1 cellular context compared by ENCODE assay signal in the genomic region with DNA sequence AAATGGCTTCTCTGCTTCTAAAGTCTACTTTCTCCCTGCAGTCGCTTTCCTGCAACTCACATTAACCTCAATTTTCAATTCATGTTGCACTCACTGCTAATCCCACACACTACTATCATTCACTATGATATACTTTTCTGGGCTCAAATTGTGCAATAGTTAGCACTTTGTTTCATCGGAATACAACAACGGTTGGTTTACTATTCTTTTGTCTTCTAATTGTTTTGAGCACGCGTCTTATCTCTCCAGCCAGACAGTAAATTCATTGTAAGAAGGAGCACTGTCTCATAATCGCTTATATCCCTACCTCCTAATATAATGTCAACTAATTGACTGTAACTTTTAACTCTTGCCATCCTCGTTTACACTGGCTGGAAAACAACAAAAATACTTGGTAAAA.
TF ChIP-seq lines count a peak whose summit lies in the region.

No MANE protein-coding gene starts in this region.

TF ChIP-seq in K562, 482 proteins besides CTCF, POLR2A, EP300 and RAD21 (continued from another document and continues in another):
- TF ChIP-seq, protein P1, sequence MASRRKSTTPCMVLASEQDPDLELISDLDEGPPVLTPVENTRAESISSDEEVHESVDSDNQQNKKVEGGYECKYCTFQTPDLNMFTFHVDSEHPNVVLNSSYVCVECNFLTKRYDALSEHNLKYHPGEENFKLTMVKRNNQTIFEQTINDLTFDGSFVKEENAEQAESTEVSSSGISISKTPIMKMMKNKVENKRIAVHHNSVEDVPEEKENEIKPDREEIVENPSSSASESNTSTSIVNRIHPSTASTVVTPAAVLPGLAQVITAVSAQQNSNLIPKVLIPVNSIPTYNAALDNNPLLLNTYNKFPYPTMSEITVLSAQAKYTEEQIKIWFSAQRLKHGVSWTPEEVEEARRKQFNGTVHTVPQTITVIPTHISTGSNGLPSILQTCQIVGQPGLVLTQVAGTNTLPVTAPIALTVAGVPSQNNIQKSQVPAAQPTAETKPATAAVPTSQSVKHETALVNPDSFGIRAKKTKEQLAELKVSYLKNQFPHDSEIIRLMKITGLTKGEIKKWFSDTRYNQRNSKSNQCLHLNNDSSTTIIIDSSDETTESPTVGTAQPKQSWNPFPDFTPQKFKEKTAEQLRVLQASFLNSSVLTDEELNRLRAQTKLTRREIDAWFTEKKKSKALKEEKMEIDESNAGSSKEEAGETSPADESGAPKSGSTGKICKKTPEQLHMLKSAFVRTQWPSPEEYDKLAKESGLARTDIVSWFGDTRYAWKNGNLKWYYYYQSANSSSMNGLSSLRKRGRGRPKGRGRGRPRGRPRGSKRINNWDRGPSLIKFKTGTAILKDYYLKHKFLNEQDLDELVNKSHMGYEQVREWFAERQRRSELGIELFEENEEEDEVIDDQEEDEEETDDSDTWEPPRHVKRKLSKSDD (conservative IDR thresholded peaks at IDR 0.05; ENCODE audit: low read length), result no peak
- TF ChIP-seq, protein P2, sequence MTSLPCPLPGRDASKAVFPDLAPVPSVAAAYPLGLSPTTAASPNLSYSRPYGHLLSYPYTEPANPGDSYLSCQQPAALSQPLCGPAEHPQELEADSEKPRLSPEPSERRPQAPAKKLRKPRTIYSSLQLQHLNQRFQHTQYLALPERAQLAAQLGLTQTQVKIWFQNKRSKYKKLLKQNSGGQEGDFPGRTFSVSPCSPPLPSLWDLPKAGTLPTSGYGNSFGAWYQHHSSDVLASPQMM (CRISPR knock-in tag; IDR thresholded peaks at IDR 0.05), result no peak
- TF ChIP-seq, protein P3, sequence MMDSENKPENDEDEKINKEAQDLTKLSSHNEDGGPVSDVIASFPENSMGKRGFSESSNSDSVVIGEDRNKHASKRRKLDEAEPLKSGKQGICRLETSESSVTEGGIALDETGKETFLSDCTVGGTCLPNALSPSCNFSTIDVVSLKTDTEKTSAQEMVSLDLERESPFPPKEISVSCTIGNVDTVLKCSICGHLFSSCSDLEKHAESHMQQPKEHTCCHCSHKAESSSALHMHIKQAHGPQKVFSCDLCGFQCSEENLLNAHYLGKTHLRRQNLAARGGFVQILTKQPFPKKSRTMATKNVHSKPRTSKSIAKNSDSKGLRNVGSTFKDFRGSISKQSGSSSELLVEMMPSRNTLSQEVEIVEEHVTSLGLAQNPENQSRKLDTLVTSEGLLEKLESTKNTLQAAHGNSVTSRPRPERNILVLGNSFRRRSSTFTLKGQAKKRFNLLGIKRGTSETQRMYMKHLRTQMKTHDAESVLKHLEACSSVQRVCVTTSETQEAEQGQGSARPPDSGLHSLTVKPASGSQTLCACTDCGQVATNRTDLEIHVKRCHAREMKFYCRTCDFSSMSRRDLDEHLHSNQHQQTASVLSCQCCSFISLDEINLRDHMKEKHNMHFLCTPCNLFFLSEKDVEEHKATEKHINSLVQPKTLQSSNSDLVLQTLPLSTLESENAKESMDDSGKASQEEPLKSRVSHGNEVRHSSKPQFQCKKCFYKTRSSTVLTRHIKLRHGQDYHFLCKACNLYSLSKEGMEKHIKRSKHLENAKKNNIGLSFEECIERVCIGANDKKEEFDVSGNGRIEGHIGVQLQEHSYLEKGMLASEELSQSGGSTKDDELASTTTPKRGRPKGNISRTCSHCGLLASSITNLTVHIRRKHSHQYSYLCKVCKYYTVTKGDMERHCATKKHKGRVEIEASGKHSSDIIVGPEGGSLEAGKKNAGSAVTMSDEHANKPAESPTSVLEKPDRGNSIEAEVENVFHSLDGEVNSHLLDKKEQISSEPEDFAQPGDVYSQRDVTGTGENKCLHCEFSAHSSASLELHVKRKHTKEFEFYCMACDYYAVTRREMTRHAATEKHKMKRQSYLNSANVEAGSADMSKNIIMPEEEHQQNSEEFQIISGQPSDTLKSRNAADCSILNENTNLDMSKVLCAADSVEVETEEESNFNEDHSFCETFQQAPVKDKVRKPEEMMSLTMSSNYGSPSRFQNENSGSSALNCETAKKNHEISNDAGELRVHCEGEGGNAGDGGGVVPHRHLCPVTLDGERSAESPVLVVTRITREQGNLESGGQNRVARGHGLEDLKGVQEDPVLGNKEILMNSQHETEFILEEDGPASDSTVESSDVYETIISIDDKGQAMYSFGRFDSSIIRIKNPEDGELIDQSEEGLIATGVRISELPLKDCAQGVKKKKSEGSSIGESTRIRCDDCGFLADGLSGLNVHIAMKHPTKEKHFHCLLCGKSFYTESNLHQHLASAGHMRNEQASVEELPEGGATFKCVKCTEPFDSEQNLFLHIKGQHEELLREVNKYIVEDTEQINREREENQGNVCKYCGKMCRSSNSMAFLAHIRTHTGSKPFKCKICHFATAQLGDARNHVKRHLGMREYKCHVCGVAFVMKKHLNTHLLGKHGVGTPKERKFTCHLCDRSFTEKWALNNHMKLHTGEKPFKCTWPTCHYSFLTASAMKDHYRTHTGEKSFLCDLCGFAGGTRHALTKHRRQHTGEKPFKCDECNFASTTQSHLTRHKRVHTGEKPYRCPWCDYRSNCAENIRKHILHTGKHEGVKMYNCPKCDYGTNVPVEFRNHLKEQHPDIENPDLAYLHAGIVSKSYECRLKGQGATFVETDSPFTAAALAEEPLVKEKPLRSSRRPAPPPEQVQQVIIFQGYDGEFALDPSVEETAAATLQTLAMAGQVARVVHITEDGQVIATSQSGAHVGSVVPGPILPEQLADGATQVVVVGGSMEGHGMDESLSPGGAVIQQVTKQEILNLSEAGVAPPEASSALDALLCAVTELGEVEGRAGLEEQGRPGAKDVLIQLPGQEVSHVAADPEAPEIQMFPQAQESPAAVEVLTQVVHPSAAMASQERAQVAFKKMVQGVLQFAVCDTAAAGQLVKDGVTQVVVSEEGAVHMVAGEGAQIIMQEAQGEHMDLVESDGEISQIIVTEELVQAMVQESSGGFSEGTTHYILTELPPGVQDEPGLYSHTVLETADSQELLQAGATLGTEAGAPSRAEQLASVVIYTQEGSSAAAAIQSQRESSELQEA (IDR thresholded peaks at IDR 0.05; ENCODE audit: low read depth), result no peak
- TF ChIP-seq ZNF41 (CRISPR knock-in tag; conservative IDR thresholded peaks at IDR 0.05) (no peak), ILF3 (IDR thresholded peaks at IDR 0.05; ENCODE audit: borderline replicate concordance) (no peak), TBL1XR1 (IDR thresholded peaks at IDR 0.05; ENCODE audit: low read length in 2 of 2) (0 out of 4 replicates have a peak, but pooled peaks of 1 of the 2 experiments have one; percentile 12), HNRNPLL (IDR thresholded peaks at IDR 0.05; ENCODE audit: low read depth, low read length, poor library complexity, severe bottlenecking) (no peak), PHB (CRISPR knock-in tag; IDR thresholded peaks at IDR 0.05) (no peak), CHD1 (IDR thresholded peaks at IDR 0.05; ENCODE audit: low read length) (no peak), CC2D1A (IDR thresholded peaks at IDR 0.05) (no peak), ZFP1 (CRISPR knock-in tag; IDR thresholded peaks at IDR 0.05) (no peak), ZNF766 (CRISPR knock-in tag; conservative IDR thresholded peaks at IDR 0.05) (0 out of 2 replicates have a peak, but pooled peaks have one; percentile 30), KLF10 (CRISPR knock-in tag; IDR thresholded peaks at IDR 0.05) (no peak), CXXC5 (CRISPR knock-in tag; IDR thresholded peaks at IDR 0.05) (peak; percentile 78), NELFE (IDR thresholded peaks at IDR 0.05; ENCODE audit: insufficient read depth, insufficient read length) (no peak), OTX1 (CRISPR knock-in tag; IDR thresholded peaks at IDR 0.05) (0 out of 2 replicates have a peak, but pooled peaks have one; percentile 32), HMGN3 (IDR thresholded peaks at IDR 0.05; ENCODE audit: borderline replicate concordance, extremely low read depth, insufficient read length, low read depth, low read length) (no peak), TARDBP (IDR thresholded peaks at IDR 0.05) (no peak), POLR2AphosphoS5 (IDR thresholded peaks at IDR 0.05; ENCODE audit: control insufficient read depth, insufficient read depth, low read depth, low read length) (no peak)
- TF ChIP-seq, protein P4, sequence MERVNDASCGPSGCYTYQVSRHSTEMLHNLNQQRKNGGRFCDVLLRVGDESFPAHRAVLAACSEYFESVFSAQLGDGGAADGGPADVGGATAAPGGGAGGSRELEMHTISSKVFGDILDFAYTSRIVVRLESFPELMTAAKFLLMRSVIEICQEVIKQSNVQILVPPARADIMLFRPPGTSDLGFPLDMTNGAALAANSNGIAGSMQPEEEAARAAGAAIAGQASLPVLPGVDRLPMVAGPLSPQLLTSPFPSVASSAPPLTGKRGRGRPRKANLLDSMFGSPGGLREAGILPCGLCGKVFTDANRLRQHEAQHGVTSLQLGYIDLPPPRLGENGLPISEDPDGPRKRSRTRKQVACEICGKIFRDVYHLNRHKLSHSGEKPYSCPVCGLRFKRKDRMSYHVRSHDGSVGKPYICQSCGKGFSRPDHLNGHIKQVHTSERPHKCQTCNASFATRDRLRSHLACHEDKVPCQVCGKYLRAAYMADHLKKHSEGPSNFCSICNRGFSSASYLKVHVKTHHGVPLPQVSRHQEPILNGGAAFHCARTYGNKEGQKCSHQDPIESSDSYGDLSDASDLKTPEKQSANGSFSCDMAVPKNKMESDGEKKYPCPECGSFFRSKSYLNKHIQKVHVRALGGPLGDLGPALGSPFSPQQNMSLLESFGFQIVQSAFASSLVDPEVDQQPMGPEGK (CRISPR knock-in tag; IDR thresholded peaks at IDR 0.05; ENCODE audit: borderline replicate concordance), result no peak
- TF ChIP-seq, protein P5, sequence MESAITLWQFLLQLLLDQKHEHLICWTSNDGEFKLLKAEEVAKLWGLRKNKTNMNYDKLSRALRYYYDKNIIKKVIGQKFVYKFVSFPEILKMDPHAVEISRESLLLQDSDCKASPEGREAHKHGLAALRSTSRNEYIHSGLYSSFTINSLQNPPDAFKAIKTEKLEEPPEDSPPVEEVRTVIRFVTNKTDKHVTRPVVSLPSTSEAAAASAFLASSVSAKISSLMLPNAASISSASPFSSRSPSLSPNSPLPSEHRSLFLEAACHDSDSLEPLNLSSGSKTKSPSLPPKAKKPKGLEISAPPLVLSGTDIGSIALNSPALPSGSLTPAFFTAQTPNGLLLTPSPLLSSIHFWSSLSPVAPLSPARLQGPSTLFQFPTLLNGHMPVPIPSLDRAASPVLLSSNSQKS (CRISPR knock-in tag; IDR thresholded peaks at IDR 0.05), result no peak
- TF ChIP-seq, protein P6, sequence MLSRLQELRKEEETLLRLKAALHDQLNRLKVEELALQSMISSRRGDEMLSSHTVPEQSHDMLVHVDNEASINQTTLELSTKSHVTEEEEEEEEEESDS (CRISPR knock-in tag; IDR thresholded peaks at IDR 0.05), result no peak
- TF ChIP-seq, protein P7, sequence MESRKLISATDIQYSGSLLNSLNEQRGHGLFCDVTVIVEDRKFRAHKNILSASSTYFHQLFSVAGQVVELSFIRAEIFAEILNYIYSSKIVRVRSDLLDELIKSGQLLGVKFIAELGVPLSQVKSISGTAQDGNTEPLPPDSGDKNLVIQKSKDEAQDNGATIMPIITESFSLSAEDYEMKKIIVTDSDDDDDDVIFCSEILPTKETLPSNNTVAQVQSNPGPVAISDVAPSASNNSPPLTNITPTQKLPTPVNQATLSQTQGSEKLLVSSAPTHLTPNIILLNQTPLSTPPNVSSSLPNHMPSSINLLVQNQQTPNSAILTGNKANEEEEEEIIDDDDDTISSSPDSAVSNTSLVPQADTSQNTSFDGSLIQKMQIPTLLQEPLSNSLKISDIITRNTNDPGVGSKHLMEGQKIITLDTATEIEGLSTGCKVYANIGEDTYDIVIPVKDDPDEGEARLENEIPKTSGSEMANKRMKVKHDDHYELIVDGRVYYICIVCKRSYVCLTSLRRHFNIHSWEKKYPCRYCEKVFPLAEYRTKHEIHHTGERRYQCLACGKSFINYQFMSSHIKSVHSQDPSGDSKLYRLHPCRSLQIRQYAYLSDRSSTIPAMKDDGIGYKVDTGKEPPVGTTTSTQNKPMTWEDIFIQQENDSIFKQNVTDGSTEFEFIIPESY (CRISPR knock-in tag; IDR thresholded peaks at IDR 0.05), result no peak
- TF ChIP-seq, protein P8, sequence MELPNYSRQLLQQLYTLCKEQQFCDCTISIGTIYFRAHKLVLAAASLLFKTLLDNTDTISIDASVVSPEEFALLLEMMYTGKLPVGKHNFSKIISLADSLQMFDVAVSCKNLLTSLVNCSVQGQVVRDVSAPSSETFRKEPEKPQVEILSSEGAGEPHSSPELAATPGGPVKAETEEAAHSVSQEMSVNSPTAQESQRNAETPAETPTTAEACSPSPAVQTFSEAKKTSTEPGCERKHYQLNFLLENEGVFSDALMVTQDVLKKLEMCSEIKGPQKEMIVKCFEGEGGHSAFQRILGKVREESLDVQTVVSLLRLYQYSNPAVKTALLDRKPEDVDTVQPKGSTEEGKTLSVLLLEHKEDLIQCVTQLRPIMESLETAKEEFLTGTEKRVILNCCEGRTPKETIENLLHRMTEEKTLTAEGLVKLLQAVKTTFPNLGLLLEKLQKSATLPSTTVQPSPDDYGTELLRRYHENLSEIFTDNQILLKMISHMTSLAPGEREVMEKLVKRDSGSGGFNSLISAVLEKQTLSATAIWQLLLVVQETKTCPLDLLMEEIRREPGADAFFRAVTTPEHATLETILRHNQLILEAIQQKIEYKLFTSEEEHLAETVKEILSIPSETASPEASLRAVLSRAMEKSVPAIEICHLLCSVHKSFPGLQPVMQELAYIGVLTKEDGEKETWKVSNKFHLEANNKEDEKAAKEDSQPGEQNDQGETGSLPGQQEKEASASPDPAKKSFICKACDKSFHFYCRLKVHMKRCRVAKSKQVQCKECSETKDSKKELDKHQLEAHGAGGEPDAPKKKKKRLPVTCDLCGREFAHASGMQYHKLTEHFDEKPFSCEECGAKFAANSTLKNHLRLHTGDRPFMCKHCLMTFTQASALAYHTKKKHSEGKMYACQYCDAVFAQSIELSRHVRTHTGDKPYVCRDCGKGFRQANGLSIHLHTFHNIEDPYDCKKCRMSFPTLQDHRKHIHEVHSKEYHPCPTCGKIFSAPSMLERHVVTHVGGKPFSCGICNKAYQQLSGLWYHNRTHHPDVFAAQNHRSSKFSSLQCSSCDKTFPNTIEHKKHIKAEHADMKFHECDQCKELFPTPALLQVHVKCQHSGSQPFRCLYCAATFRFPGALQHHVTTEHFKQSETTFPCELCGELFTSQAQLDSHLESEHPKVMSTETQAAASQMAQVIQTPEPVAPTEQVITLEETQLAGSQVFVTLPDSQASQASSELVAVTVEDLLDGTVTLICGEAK (IDR thresholded peaks at IDR 0.05), result no peak
- TF ChIP-seq, protein P8 (CRISPR knock-in tag; IDR thresholded peaks at IDR 0.05), result no peak
